Comparison of ENCODE assay signal across 27 cellular contexts in the genomic region with DNA sequence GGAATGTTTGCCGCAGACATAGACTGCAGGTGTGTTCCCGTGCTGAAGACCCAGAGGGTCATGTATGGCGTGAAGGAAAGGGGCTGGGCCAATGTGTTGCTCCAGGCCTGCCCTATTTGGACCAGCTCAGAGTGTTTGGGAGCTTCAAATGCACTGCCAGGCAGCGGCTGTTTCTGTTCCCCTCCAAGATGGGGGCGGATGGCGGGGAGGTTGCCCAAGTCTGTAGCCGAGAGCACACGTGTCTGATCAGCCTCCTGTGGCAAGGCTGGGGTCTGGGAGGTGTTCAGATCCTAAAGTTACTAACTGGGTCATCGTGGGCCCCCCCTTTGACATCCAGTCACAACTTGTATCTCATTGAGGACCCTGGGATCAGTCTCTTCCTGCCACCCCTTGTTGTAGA. TPM values are rescaled to one million over a fixed set of nuclear protein-coding genes. Genes with fewer than 3 reads are reported as not detected.
"Had no signal": no experiment of that assay in that cellular context is flagged by ENCODE, and none has a peak within 500 bp of the region (broad histone marks: within the 10 kb centered on the region; RNA-seq: fewer than 3 reads in every experiment).

No MANE protein-coding gene starts in this region.

- H3K4me1 ChIP-seq: adrenal gland had no signal

- H3K9me3 ChIP-seq: adrenal gland had no signal

- DNase-seq: activated CD4-positive, alpha-beta memory T cell treated with anti-CD3 and anti-CD28 coated beads, Interleukin-2, amount 10 ng/mL, durations not matched to agents 7 days and 5 days; activated CD4-positive, alpha-beta T cell treated with anti-CD3 and anti-CD28 coated beads for 36 hours; activated CD4-positive, alpha-beta T cell treated with anti-CD3 and anti-CD28 coated beads, Interleukin-2, amount 50 U/mL, for 1 hour; activated gamma-delta T cell; activated naive CD4-positive, alpha-beta T cell treated with anti-CD3 and anti-CD28 coated beads for 36 hours; activated naive CD8-positive, alpha-beta T cell treated with anti-CD3 and anti-CD28 coated beads, Interleukin-2, amount 10 ng/mL, durations not matched to agents 7 days and 5 days; activated T-cell treated with anti-CD3 and anti-CD28 coated beads for 4 hours; activated T-cell treated with anti-CD3 and anti-CD28 coated beads, Interleukin-2, amount 50 U/mL, for 48 hours; adrenal gland; anterior cingulate cortex; caudate nucleus; Karpas-422; MM.1S; NCI-H1105; NCI-H1436; NCI-H1694 treated with DMSO at 0.1 percent for 48 hours; NCI-H2029 treated with DMSO at 0.1 percent for 48 hours; NCI-H510A treated with DMSO at 0.1 percent for 48 hours; NCI-H69; NK-92 treated with Interleukin-12 subunit alpha and Interleukin-12 subunit beta, amount 100 ng/mL, for 24 hours; PC-3; SIG-M5; T-helper 2 cell; T1000 had no signal

- FAIRE-seq: K562, RCC 7860 had no signal

- H3K27ac ChIP-seq: adrenal gland, VCaP had no signal

- H3K36me3 ChIP-seq: adrenal gland had no signal

- H3K4me3 ChIP-seq: adrenal gland, K562 had no signal

- H3K27me3 ChIP-seq: adrenal gland had no signal

RNA-seq across cellular contexts. Expression of a gene that starts 45.5 kb away (rescaled TPM):
- total RNA-seq: PC-3 had no signal
